ENCODE assay signal across 1 cellular context in genomic region chr2:8625399-8626283, GRCh38.
TF ChIP-seq lines count a peak whose summit lies in the region.

No MANE protein-coding gene starts in this region.

TF ChIP-seq in HepG2, 621 proteins besides CTCF, POLR2A, EP300 and RAD21 (continued from another document and continues in another):
- TF ChIP-seq KIAA2018 (CRISPR knock-in tag; IDR thresholded peaks at IDR 0.05; ENCODE audit: borderline replicate concordance) (peak; percentile 80; the same call in 1 of the 2 replicates), HOMEZ (CRISPR knock-in tag; IDR thresholded peaks at IDR 0.05; ENCODE audit: low read depth) (peak; percentile 88), SP4 (CRISPR knock-in tag; IDR thresholded peaks at IDR 0.05) (no peak), ZNF672 (CRISPR knock-in tag; IDR thresholded peaks at IDR 0.05) (no peak), CENPT (CRISPR knock-in tag; IDR thresholded peaks at IDR 0.05; ENCODE audit: low read depth) (peak; percentile 93), RCOR2 (CRISPR knock-in tag; IDR thresholded peaks at IDR 0.05) (peak; percentile 79), ZNF567 (CRISPR knock-in tag; IDR thresholded peaks at IDR 0.05; ENCODE audit: borderline replicate concordance) (no peak), SOX6 (IDR thresholded peaks at IDR 0.05) (no peak), SOX6 (CRISPR knock-in tag; IDR thresholded peaks at IDR 0.05) (peak; percentile 95), SIX1 (CRISPR knock-in tag; IDR thresholded peaks at IDR 0.05; ENCODE audit: borderline replicate concordance) (peak; percentile 89), RBFOX2 (IDR thresholded peaks at IDR 0.05; ENCODE audit: low read depth, low read length) (peak; percentile 86), ATM (IDR thresholded peaks at IDR 0.05; ENCODE audit: borderline replicate concordance) (no peak), RELA (CRISPR knock-in tag; IDR thresholded peaks at IDR 0.05) (peak; percentile 73; the same call in 1 of the 2 replicates), ZNF709 (CRISPR knock-in tag; IDR thresholded peaks at IDR 0.05) (peak; percentile 94), ATF7 (IDR thresholded peaks at IDR 0.05) (no peak), ATF7 (CRISPR knock-in tag; IDR thresholded peaks at IDR 0.05) (no peak), RERE (CRISPR knock-in tag; IDR thresholded peaks at IDR 0.05; ENCODE audit: low read depth) (peak; percentile 77; the same call in 1 of the 2 replicates), ZNF44 (CRISPR knock-in tag; IDR thresholded peaks at IDR 0.05) (no peak; the same call in 1 of the 2 replicates), ZNF720 (CRISPR knock-in tag; IDR thresholded peaks at IDR 0.05) (no peak), SP140L (CRISPR knock-in tag; IDR thresholded peaks at IDR 0.05; ENCODE audit: borderline replicate concordance) (peak; percentile 95), ZNF34 (CRISPR knock-in tag; IDR thresholded peaks at IDR 0.05; ENCODE audit: borderline replicate concordance) (no peak), SETDB1 (CRISPR knock-in tag; IDR thresholded peaks at IDR 0.05; ENCODE audit: borderline replicate concordance) (no peak), TOE1 (CRISPR knock-in tag; IDR thresholded peaks at IDR 0.05) (no peak), CBX1 (IDR thresholded peaks at IDR 0.05; ENCODE audit: low read depth) (peak; percentile 32), NFIB (CRISPR knock-in tag; IDR thresholded peaks at IDR 0.05; ENCODE audit: borderline replicate concordance) (no peak), UBTF (CRISPR knock-in tag; IDR thresholded peaks at IDR 0.05) (peak; percentile 92), PAWR (CRISPR knock-in tag; IDR thresholded peaks at IDR 0.05; ENCODE audit: borderline replicate concordance) (no peak; the same call in none of the 2 replicates), LCORL (IDR thresholded peaks at IDR 0.05) (no peak), LCORL (CRISPR knock-in tag; IDR thresholded peaks at IDR 0.05) (peak; percentile 93), NR3C1 (CRISPR knock-in tag; IDR thresholded peaks at IDR 0.05) (no peak), ZSCAN30 (CRISPR knock-in tag; IDR thresholded peaks at IDR 0.05) (no peak), ZMYM2 (CRISPR knock-in tag; IDR thresholded peaks at IDR 0.05) (peak; percentile 80), TOPORS (CRISPR knock-in tag; IDR thresholded peaks at IDR 0.05) (no peak; the same call in 1 of the 2 replicates), BCL6 (CRISPR knock-in tag; IDR thresholded peaks at IDR 0.05) (peak; percentile 95), TAF15 (IDR thresholded peaks at IDR 0.05; ENCODE audit: low read depth, low read length, poor library complexity, severe bottlenecking) (no peak), CREB3 (CRISPR knock-in tag; IDR thresholded peaks at IDR 0.05) (no peak), ZNF33A (CRISPR knock-in tag; IDR thresholded peaks at IDR 0.05; ENCODE audit: borderline replicate concordance) (no peak), AHR (CRISPR knock-in tag; IDR thresholded peaks at IDR 0.05) (no peak; the same call in 1 of the 2 replicates), PRDM4 (CRISPR knock-in tag; IDR thresholded peaks at IDR 0.05; ENCODE audit: borderline replicate concordance) (peak; percentile 39; the same call in 1 of the 2 replicates), CBFB (CRISPR knock-in tag; IDR thresholded peaks at IDR 0.05) (0 out of 2 replicates have a peak, but pooled peaks have one; percentile 45), SMC3 (IDR thresholded peaks at IDR 0.05; ENCODE audit: low read length) (peak; percentile 21; the same call in 1 of the 2 replicates)
